ENCODE assay signal across 28 cellular contexts in genomic region chr2:80545420-80546192, GRCh38.
"Had no signal": no experiment of that assay in that cellular context is flagged by ENCODE, and none has a peak within 500 bp of the region (broad histone marks: within the 10 kb centered on the region; RNA-seq: fewer than 3 reads in every experiment).

No MANE protein-coding gene starts in this region.

- H2AFZ ChIP-seq: neural progenitor cell, parathyroid adenoma had no signal

- H3K36me3 Mint-ChIP-seq: naive B cell; neural progenitor cell; stimulated activated effector memory CD8-positive, alpha-beta T cell treated with anti-CD3 and anti-CD28 coated beads, Interleukin-12 subunit alpha, Interleukin-12 subunit beta, amount 100 ng/mL, for 72 hours had no signal

- DNase-seq: dorsolateral prefrontal cortex; effector CD4-positive, alpha-beta T cell; foreskin keratinocyte; heart left ventricle; hippocampal formation; immature natural killer cell; left ventricle myocardium superior; lower lobe of right lung; naive B cell; right lobe of liver; small intestine; stimulated activated CD4-positive, alpha-beta T cell treated with anti-CD3 and anti-CD28 coated beads, Interleukin-15, amount 100 ng/mL, for 24 hours; stimulated activated CD4-positive, alpha-beta T cell treated with anti-CD3 and anti-CD28 coated beads, Interleukin-4, amount 100 ng/mL, for 24 hours; stimulated activated naive CD4-positive, alpha-beta T cell treated with Interleukin-2 at 50 U/mL for 16 hours; stomach; thyroid gland; trophoblast cell had no signal

- FAIRE-seq: colon, endothelial cell of umbilical vein, keratinocyte, small intestine had no signal

- H3K4me2 ChIP-seq: neural progenitor cell had no signal

- H3K79me2 ChIP-seq: parathyroid adenoma had no signal

- H3K4me3 Mint-ChIP-seq: immature natural killer cell; nephron; neural progenitor cell; stimulated activated effector memory CD8-positive, alpha-beta T cell treated with anti-CD3 and anti-CD28 coated beads, Interleukin-12 subunit alpha, Interleukin-12 subunit beta, amount 100 ng/mL, for 72 hours had no signal

- H3K4me1 Mint-ChIP-seq: immature natural killer cell; naive B cell; nephron; neural progenitor cell; stimulated activated effector memory CD8-positive, alpha-beta T cell treated with anti-CD3 and anti-CD28 coated beads, Interleukin-12 subunit alpha, Interleukin-12 subunit beta, amount 100 ng/mL, for 72 hours had no signal

- H3K4me1 ChIP-seq: esophagus muscularis mucosa, foreskin keratinocyte, gastroesophageal sphincter, lower lobe of right lung, parathyroid adenoma, right lobe of liver, stomach, thyroid gland, vagina had no signal

- H3K4me3 ChIP-seq: dorsolateral prefrontal cortex, esophagus muscularis mucosa, gastroesophageal sphincter, heart left ventricle, lower lobe of right lung, neural progenitor cell, right lobe of liver, stomach, thyroid gland, vagina had no signal

- H3K9me3 ChIP-seq: esophagus muscularis mucosa, gastroesophageal sphincter, heart left ventricle, lower lobe of right lung, right lobe of liver, stomach, thyroid gland, vagina had no signal

- H3K9ac ChIP-seq: neural progenitor cell, parathyroid adenoma had no signal

- H3K9me3 Mint-ChIP-seq: nephron, neural progenitor cell had no signal

- H3K27me3 ChIP-seq: dorsolateral prefrontal cortex, esophagus muscularis mucosa, foreskin keratinocyte, gastroesophageal sphincter, heart left ventricle, neural progenitor cell, right lobe of liver, stomach, thyroid gland, vagina had no signal

- H3K27ac Mint-ChIP-seq: immature natural killer cell; naive B cell; nephron; neural progenitor cell; progenitor cell of endocrine pancreas; stimulated activated effector memory CD8-positive, alpha-beta T cell treated with anti-CD3 and anti-CD28 coated beads, Interleukin-12 subunit alpha, Interleukin-12 subunit beta, amount 100 ng/mL, for 72 hours had no signal

- H3K27ac ChIP-seq: dorsolateral prefrontal cortex, esophagus muscularis mucosa, foreskin keratinocyte, gastroesophageal sphincter, heart left ventricle, lower lobe of right lung, neural progenitor cell, parathyroid adenoma, right lobe of liver, stomach, thyroid gland, vagina had no signal

- H3K36me3 ChIP-seq: esophagus muscularis mucosa, gastroesophageal sphincter, heart left ventricle, lower lobe of right lung, neural progenitor cell, right lobe of liver, stomach, thyroid gland, vagina had no signal

- H3K27me3 Mint-ChIP-seq: naive B cell, progenitor cell of endocrine pancreas had no signal

- ATAC-seq: foreskin keratinocyte; gastroesophageal sphincter; heart left ventricle; left ventricle myocardium superior; lower lobe of right lung; stimulated activated effector memory CD8-positive, alpha-beta T cell treated with anti-CD3 and anti-CD28 coated beads, Interleukin-12 subunit alpha, Interleukin-12 subunit beta, amount 100 ng/mL, for 72 hours had no signal
